ENCODE assay signal across 8 cellular contexts in genomic region chr15:72227720-72228119, GRCh38. TPM values are rescaled to one million over a fixed set of nuclear protein-coding genes. Genes with fewer than 3 reads are reported as not detected.
DNase-seq lines count a peak whose midpoint lies in the region; ATAC-seq and TF ChIP-seq lines count a peak whose summit lies in the region.

No MANE protein-coding gene starts in this region.

- no peak for ATAC-seq in activated naive CD4-positive, alpha-beta T cell treated with anti-CD3 and anti-CD28 coated beads, Interleukin-2, amount 50 U/mL, for 72 hours
- ATAC-seq in HG03045 (IDR thresholded peaks at IDR 0.05; ENCODE audit: unreplicated experiment): no peak
- no peak for ATAC-seq in HG02840 (IDR thresholded peaks at IDR 0.05; ENCODE audit: low FRiP score, unreplicated experiment)

- peak overlapping the region; percentile 8 for H2BK5ac ChIP-seq in mesenchymal stem cell (ENCODE audit: low read depth, low read length, poor library complexity, severe bottlenecking)

- H3K9me3 ChIP-seq in BE2C (no peaks in the 10 kb centered on the region), Karpas-422 (ENCODE audit: low read length) (no peaks in the 10 kb centered on the region), mesenchymal stem cell (ENCODE audit: control insufficient read depth, low read length) (no peaks in the 10 kb centered on the region)

- H3K23ac ChIP-seq in mesenchymal stem cell (ENCODE audit: low read length in 2 of 2): no peak overlapping the region

- DNase-seq in BE2C (no peak), Karpas-422 (no peak), mesenchymal stem cell (peak; percentile 51), H7 (no peak), OCI-M2 (lab: John Stamatoyannopoulos, UW; ENCODE audit: unreplicated experiment) (no peak)
- no peak for DNase-seq in activated naive CD4-positive, alpha-beta T cell treated with anti-CD3 and anti-CD28 coated beads, Interleukin-2, amount 50 U/mL, for 72 hours (ENCODE audit: low spot score in 2 of 2)

- no peaks in the 10 kb centered on the region for H3K79me1 ChIP-seq in mesenchymal stem cell (replicated peaks; ENCODE audit: low read length, poor library complexity, severe bottlenecking)

- H4K8ac ChIP-seq in mesenchymal stem cell (ENCODE audit: low read length): no peak overlapping the region

- H3K4me1 ChIP-seq in BE2C (peaks cover 38% of the 10 kb centered on the region), Karpas-422 (ENCODE audit: low read length) (peaks cover 62% of the 10 kb centered on the region), mesenchymal stem cell (ENCODE audit: control insufficient read depth, insufficient read depth, low read depth, low read length) (peaks cover 21% of the 10 kb centered on the region)

- H3K14ac ChIP-seq in mesenchymal stem cell (ENCODE audit: low read length in 2 of 2): no peak overlapping the region

- no peak overlapping the region for H4K91ac ChIP-seq in mesenchymal stem cell (ENCODE audit: low read length)

- H3K4me2 ChIP-seq in Karpas-422 (ENCODE audit: low read depth, low read length, poor library complexity, severe bottlenecking) (peak overlapping the region; percentile 94), mesenchymal stem cell (ENCODE audit: low read length, poor library complexity, severe bottlenecking) (peak overlapping the region; percentile 80)

- 58% methylated on average over 3 of the region's 4 CpGs for WGBS in mesenchymal stem cell

- H3K36me3 ChIP-seq in BE2C: peaks cover 47% of the 10 kb centered on the region
- H3K36me3 ChIP-seq in Karpas-422 (ENCODE audit: insufficient read depth, low read length): peaks cover 33% of the 10 kb centered on the region
- peaks cover 13 to 27% of the 10 kb centered on the region in 2 experiments for H3K36me3 ChIP-seq in mesenchymal stem cell (ENCODE audit: control insufficient read depth in 1 of 2, insufficient read depth in 2 of 2, low read depth in 1 of 2, low read length in 2 of 2)
- peaks cover 5% of the 10 kb centered on the region for H3K36me3 ChIP-seq in H7 (replicated peaks; ENCODE audit: control insufficient read depth, insufficient read depth, low read length)

- no peak overlapping the region for H3K18ac ChIP-seq in mesenchymal stem cell (ENCODE audit: low read depth in 1 of 2, low read length in 2 of 2)

- H3K9ac ChIP-seq in Karpas-422 (ENCODE audit: low read length) (peak overlapping the region; percentile 99), mesenchymal stem cell (ENCODE audit: low read length) (peak overlapping the region; percentile 99)

- H3K79me2 ChIP-seq in Karpas-422 (ENCODE audit: low read length): peaks cover 79% of the 10 kb centered on the region

- no peak overlapping the region for H3K4ac ChIP-seq in mesenchymal stem cell (ENCODE audit: low read depth in 1 of 2, low read length in 2 of 2)

- peaks cover 62% of the 10 kb centered on the region for H4K20me1 ChIP-seq in Karpas-422 (ENCODE audit: insufficient read depth, low read depth, low read length)

- H3K27ac ChIP-seq in Karpas-422 (ENCODE audit: low read length) (peak overlapping the region; percentile 91), mesenchymal stem cell (ENCODE audit: low read length, poor library complexity, severe bottlenecking) (peak overlapping the region; percentile 98)

- no peaks in the 10 kb centered on the region for H3K9me3 Mint-ChIP-seq in activated naive CD4-positive, alpha-beta T cell treated with anti-CD3 and anti-CD28 coated beads, Interleukin-2, amount 50 U/mL, for 72 hours

- no peak for TF ChIP-seq CTCF in BE2C (IDR thresholded peaks at IDR 0.05; ENCODE audit: low read depth, low read length)

- H2BK12ac ChIP-seq in mesenchymal stem cell (ENCODE audit: low read length in 2 of 2): peak overlapping the region in 1 of 2 experiments; percentile 22

- H2BK15ac ChIP-seq in mesenchymal stem cell (ENCODE audit: low read depth, poor library complexity, severe bottlenecking): no peak overlapping the region

- H2AK5ac ChIP-seq in mesenchymal stem cell (ENCODE audit: low read length, severe bottlenecking): no peak overlapping the region

- H3K27ac Mint-ChIP-seq in activated naive CD4-positive, alpha-beta T cell treated with anti-CD3 and anti-CD28 coated beads, Interleukin-2, amount 50 U/mL, for 72 hours: peak overlapping the region; percentile 91 to 100

- H2BK120ac ChIP-seq in mesenchymal stem cell (ENCODE audit: low read depth, low read length): no peak overlapping the region

- H3K27me3 ChIP-seq in BE2C: no peaks in the 10 kb centered on the region
- no peaks in the 10 kb centered on the region for H3K27me3 ChIP-seq in Karpas-422 (ENCODE audit: low read length)
- H3K27me3 ChIP-seq in mesenchymal stem cell (ENCODE audit: control insufficient read depth in 1 of 2, insufficient read depth in 1 of 2, low read length in 2 of 2): no peaks in the 10 kb centered on the region
- no peaks in the 10 kb centered on the region for H3K27me3 ChIP-seq in H7 (ENCODE audit: control insufficient read depth, insufficient read depth, low read length)

- H2AFZ ChIP-seq in Karpas-422 (ENCODE audit: low read length) (no peak overlapping the region), mesenchymal stem cell (ENCODE audit: low read depth, low read length) (no peak overlapping the region)

- H3K4me3 ChIP-seq in BE2C (ENCODE audit: low read depth, low read length): peak overlapping the region; percentile 88
- H3K4me3 ChIP-seq in Karpas-422 (ENCODE audit: low read length): peak overlapping the region; percentile 96
- peak overlapping the region in 1 of 2 experiments; percentile 98 for H3K4me3 ChIP-seq in mesenchymal stem cell (ENCODE audit: insufficient read depth in 1 of 2, low read depth in 1 of 2, low read length in 2 of 2)
- H3K4me3 ChIP-seq in H7 (ENCODE audit: insufficient read depth, low read depth, low read length): no peak overlapping the region; the same call in 1 of the 2 replicates

- H3K36me3 Mint-ChIP-seq in activated naive CD4-positive, alpha-beta T cell treated with anti-CD3 and anti-CD28 coated beads, Interleukin-2, amount 50 U/mL, for 72 hours: peaks cover 49 to 75% of the 10 kb centered on the region in 2 donors

- no peaks in the 10 kb centered on the region for H3K9me2 ChIP-seq in Karpas-422 (replicated peaks; ENCODE audit: insufficient read depth, low read length)

RNA-seq across cellular contexts. Expression of gene PKM, which starts 3.3 kb away (rescaled TPM):
- 1,223 TPM for polyA plus RNA-seq in BE2C (2012; ENCODE audit: insufficient read depth, insufficient read length, low read depth)
- 869 and 996 TPM in 2 replicates for total RNA-seq in Karpas-422 (2014; rRNA removed; shearing (Covaris generic); ENCODE audit: low replicate concordance)
- total RNA-seq in activated naive CD4-positive, alpha-beta T cell treated with anti-CD3 and anti-CD28 coated beads, Interleukin-2, amount 50 U/mL, for 72 hours: 1,000 to 10,000 TPM; 1,316 to 2,692 TPM
- polyA plus RNA-seq in mesenchymal stem cell (2013, experiment 1 of 2): 999 TPM
- 982 TPM for polyA plus RNA-seq in mesenchymal stem cell (2013, experiment 2 of 2)
- total RNA-seq in H7 (2014; rRNA removed; shearing (Covaris generic)): 942 and 1,007 TPM in 2 replicates

RNA-seq across cellular contexts. Expression of gene GRAMD2A, which starts 30.1 kb away (rescaled TPM):
- polyA plus RNA-seq in BE2C (2012; ENCODE audit: insufficient read depth, insufficient read length, low read depth): 0.93 TPM
- total RNA-seq in Karpas-422 (2014; rRNA removed; shearing (Covaris generic); ENCODE audit: low replicate concordance): not detected in 2 replicates
- not detected for total RNA-seq in activated naive CD4-positive, alpha-beta T cell treated with anti-CD3 and anti-CD28 coated beads, Interleukin-2, amount 50 U/mL, for 72 hours
- polyA plus RNA-seq in mesenchymal stem cell (2013, experiment 1 of 2): not detected
- polyA plus RNA-seq in mesenchymal stem cell (2013, experiment 2 of 2): 0.07 TPM
- 0.17 and 0.52 TPM in 2 replicates for total RNA-seq in H7 (2014; rRNA removed; shearing (Covaris generic))

RNA-seq across cellular contexts. Expression of gene PARP6, which starts 44.6 kb away (rescaled TPM):
- 260 TPM for polyA plus RNA-seq in BE2C (2012; ENCODE audit: insufficient read depth, insufficient read length, low read depth)
- 73.2 and 82.0 TPM in 2 replicates for total RNA-seq in Karpas-422 (2014; rRNA removed; shearing (Covaris generic); ENCODE audit: low replicate concordance)
- total RNA-seq in activated naive CD4-positive, alpha-beta T cell treated with anti-CD3 and anti-CD28 coated beads, Interleukin-2, amount 50 U/mL, for 72 hours: 10 to 100 TPM; 52.3 to 64.8 TPM
- polyA plus RNA-seq in mesenchymal stem cell (2013, experiment 1 of 2): 35.6 TPM
- polyA plus RNA-seq in mesenchymal stem cell (2013, experiment 2 of 2): 36.7 TPM
- 24.8 and 28.8 TPM in 2 replicates for total RNA-seq in H7 (2014; rRNA removed; shearing (Covaris generic))
